1 cellular context compared by ENCODE assay signal in genomic region chr1:236301080-236301957, GRCh38.
TF ChIP-seq lines count a peak whose summit lies in the region.

No MANE protein-coding gene starts in this region.

TF ChIP-seq in HepG2, 621 proteins besides CTCF, POLR2A, EP300 and RAD21:
- peak in 1 of 2 experiments; percentile 31; a peak in 1 of 4 replicates for TF ChIP-seq MAFK (conservative IDR thresholded peaks at IDR 0.05 in 1 of 2, IDR thresholded peaks at IDR 0.05 in 1 of 2; ENCODE audit: low read length in 2 of 2)
- no peak for TF ChIP-seq ZNF18 (CRISPR knock-in tag; IDR thresholded peaks at IDR 0.05; ENCODE audit: insufficient replicate concordance)
- peak; percentile 34; the same call in 1 of the 2 replicates for TF ChIP-seq MAFF (IDR thresholded peaks at IDR 0.05; ENCODE audit: low read depth, low read length)
